In genomic region chr7:89091550-89091949, GRCh38 we compare ENCODE assay signal across 2 cellular contexts.
TF ChIP-seq lines count a peak whose summit lies in the region.

No MANE protein-coding gene starts in this region.

TF ChIP-seq in GM23338, 12 proteins besides CTCF, POLR2A, EP300 and RAD21 (continued from another document):
- TF ChIP-seq ZNF462 (CRISPR knock-in tag; IDR thresholded peaks at IDR 0.05) (peak; percentile 57; the same call in 1 of the 2 replicates), ETS1 (IDR thresholded peaks at IDR 0.05) (no peak)
TF ChIP-seq in GM23338: peak in this region for 1.

TF ChIP-seq in WTC11, 78 proteins besides CTCF, POLR2A, EP300 and RAD21 (continued from another document):
- TF ChIP-seq GRHL2 (CRISPR knock-in tag; IDR thresholded peaks at IDR 0.05; ENCODE audit: insufficient replicate concordance, severe bottlenecking): no peak
- no peak for TF ChIP-seq HMGA2 (CRISPR knock-in tag; IDR thresholded peaks at IDR 0.05)
- TF ChIP-seq IRF2 (CRISPR knock-in tag; IDR thresholded peaks at IDR 0.05; ENCODE audit: borderline replicate concordance, low read depth): no peak
- TF ChIP-seq E2F4 (CRISPR knock-in tag; IDR thresholded peaks at IDR 0.05; ENCODE audit: borderline replicate concordance, low read depth): no peak
- no peak for TF ChIP-seq GTF2I (CRISPR knock-in tag; conservative IDR thresholded peaks at IDR 0.05)
- no peak for TF ChIP-seq USF1 (CRISPR knock-in tag; IDR thresholded peaks at IDR 0.05)
- TF ChIP-seq GABPB1 (CRISPR knock-in tag; IDR thresholded peaks at IDR 0.05): no peak
- TF ChIP-seq IRF1 (CRISPR knock-in tag; IDR thresholded peaks at IDR 0.05): no peak
- TF ChIP-seq ZNF281 (CRISPR knock-in tag; IDR thresholded peaks at IDR 0.05): no peak
- no peak for TF ChIP-seq SOX15 (CRISPR knock-in tag; IDR thresholded peaks at IDR 0.05)
- TF ChIP-seq FOXJ3 (CRISPR knock-in tag; IDR thresholded peaks at IDR 0.05; ENCODE audit: borderline replicate concordance): no peak
- no peak for TF ChIP-seq FOXK1 (CRISPR knock-in tag; IDR thresholded peaks at IDR 0.05)
- TF ChIP-seq FOXP1 (CRISPR knock-in tag; IDR thresholded peaks at IDR 0.05; ENCODE audit: borderline replicate concordance): no peak
- no peak for TF ChIP-seq ZNF671 (CRISPR knock-in tag; IDR thresholded peaks at IDR 0.05)
- TF ChIP-seq SP1 (CRISPR knock-in tag; conservative IDR thresholded peaks at IDR 0.05): no peak
- no peak for TF ChIP-seq MXD4 (CRISPR knock-in tag; IDR thresholded peaks at IDR 0.05; ENCODE audit: borderline replicate concordance)
